In the genomic region with DNA sequence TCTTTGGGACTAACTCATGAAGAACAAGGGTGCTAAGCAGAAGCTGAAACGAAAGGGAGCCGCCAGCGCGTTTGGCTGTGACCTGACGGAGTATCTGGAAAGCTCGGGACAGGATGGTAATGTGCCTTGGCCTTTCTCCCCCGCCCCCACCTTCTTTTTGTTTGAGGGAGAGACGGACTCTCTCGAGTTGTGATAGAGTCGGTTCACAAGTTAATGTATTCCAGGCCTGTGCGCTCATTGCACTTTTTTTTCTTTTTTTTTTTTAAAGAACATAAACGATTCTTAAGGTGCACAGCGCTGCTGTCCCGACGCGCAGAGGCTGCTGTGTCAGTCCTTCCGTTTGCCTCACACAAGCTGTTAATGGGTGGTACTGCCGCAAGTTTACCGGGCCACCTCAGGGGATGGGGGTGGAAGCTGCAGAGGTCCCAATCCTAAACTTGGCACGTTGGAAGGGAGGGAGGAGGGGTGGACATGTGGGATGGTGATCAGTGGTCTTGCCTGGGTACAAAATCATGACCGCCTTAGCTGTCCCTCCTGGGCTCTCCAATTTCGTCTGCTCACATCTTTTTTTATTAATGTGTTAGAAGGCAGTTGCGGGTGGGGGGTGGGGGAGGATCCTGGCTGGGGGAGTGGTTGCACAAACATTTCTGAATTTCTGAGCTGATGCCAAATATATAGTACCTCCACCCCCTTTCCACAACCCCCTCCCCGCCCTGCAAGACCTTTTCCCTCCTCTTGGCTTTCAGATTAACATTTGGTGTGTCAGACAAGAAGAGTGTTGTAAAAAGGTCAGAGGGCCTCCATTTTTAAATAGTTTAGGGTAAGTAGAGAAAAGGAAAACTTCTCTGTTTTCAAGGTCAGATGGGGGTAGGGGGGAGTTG, we compare ENCODE assay signal across 8 cellular contexts. TPM values are rescaled to one million over a fixed set of nuclear protein-coding genes. Genes with fewer than 3 reads are reported as not detected.
DNase-seq lines count a peak whose midpoint lies in the region; ATAC-seq and TF ChIP-seq lines count a peak whose summit lies in the region.

No MANE protein-coding gene starts in this region.

- H3K9ac ChIP-seq in endodermal cell (ENCODE audit: extremely low read depth, low read length, poor library complexity, severe bottlenecking) = no peak overlapping the region

- POLR2A ChIA-PET in activated CD4-positive, alpha-beta memory T cell treated with anti-CD3 and anti-CD28 coated beads, Interleukin-2, amount 10 ng/mL, durations not matched to agents 7 days and 5 days (lab: Charles Lee) = interaction anchor here (1.1 to 5.9 kb wide), 9 partner anchors 9 to 800 kb away, joined by 3 to 60 read pairs (median 5); a partner anchor contains a TSS

- H3K4me1 Mint-ChIP-seq in activated CD4-positive, alpha-beta memory T cell treated with anti-CD3 and anti-CD28 coated beads, Interleukin-2, amount 10 ng/mL, durations not matched to agents 7 days and 5 days = peaks cover 47% of the 10 kb centered on the region
- H3K4me1 Mint-ChIP-seq in endodermal cell = peaks cover 25% of the 10 kb centered on the region

- H3K27me3 Mint-ChIP-seq in activated CD4-positive, alpha-beta memory T cell treated with anti-CD3 and anti-CD28 coated beads, Interleukin-2, amount 10 ng/mL, durations not matched to agents 7 days and 5 days = peaks cover 28% of the 10 kb centered on the region
- peaks cover 49% of the 10 kb centered on the region for H3K27me3 Mint-ChIP-seq in endodermal cell (ENCODE audit: insufficient read depth)

- CTCF ChIA-PET in activated CD4-positive, alpha-beta memory T cell treated with anti-CD3 and anti-CD28 coated beads, Interleukin-2, amount 10 ng/mL, durations not matched to agents 7 days and 5 days (lab: Charles Lee) = interaction anchor here (1.0 to 2.5 kb wide), 4 partner anchors 20 to 58 kb away, joined by 3 to 8 read pairs (median 3); a partner anchor contains a TSS

- no peaks in the 10 kb centered on the region for H3K36me3 ChIP-seq in endodermal cell (ENCODE audit: control insufficient read depth, insufficient read depth, low read length)
- H3K36me3 ChIP-seq in muscle layer of duodenum (ENCODE audit: control insufficient read depth in 1 of 2, insufficient read depth in 2 of 2, low read length in 2 of 2) = peaks cover 0 to 8% of the 10 kb centered on the region in 2 donors

- H3K9me3 ChIP-seq in endodermal cell (ENCODE audit: control insufficient read depth, low read length) (no peaks in the 10 kb centered on the region), muscle layer of duodenum (ENCODE audit: control insufficient read depth in 1 of 2, low read length in 2 of 2) (no peaks in the 10 kb centered on the region)

- peaks cover 3% of the 10 kb centered on the region for H3K36me3 Mint-ChIP-seq in activated CD4-positive, alpha-beta memory T cell treated with anti-CD3 and anti-CD28 coated beads, Interleukin-2, amount 10 ng/mL, durations not matched to agents 7 days and 5 days (ENCODE audit: low read depth)
- no peaks in the 10 kb centered on the region for H3K36me3 Mint-ChIP-seq in endodermal cell (ENCODE audit: low read depth)

- H3K4me1 ChIP-seq in endodermal cell (ENCODE audit: control insufficient read depth, insufficient read depth, low read length) (peaks cover 13% of the 10 kb centered on the region), muscle layer of duodenum (ENCODE audit: control insufficient read depth in 1 of 2, insufficient read depth in 2 of 2, low read length in 2 of 2) (peaks cover 0 to 32% of the 10 kb centered on the region in 2 donors)

- ATAC-seq in GM21737 (IDR thresholded peaks at IDR 0.05; ENCODE audit: unreplicated experiment) = peak; percentile 37

- H3K4me3 Mint-ChIP-seq in activated CD4-positive, alpha-beta memory T cell treated with anti-CD3 and anti-CD28 coated beads, Interleukin-2, amount 10 ng/mL, durations not matched to agents 7 days and 5 days = peak overlapping the region; percentile 80
- peak overlapping the region; percentile 66 for H3K4me3 Mint-ChIP-seq in endodermal cell

- H3K27me3 ChIP-seq in endodermal cell (ENCODE audit: control insufficient read depth, insufficient read depth, low read length, poor library complexity, severe bottlenecking) (peaks cover 45% of the 10 kb centered on the region), muscle layer of duodenum (ENCODE audit: low read depth, low read length) (no peaks in the 10 kb centered on the region)

- no peak overlapping the region for H3K27ac ChIP-seq in endodermal cell (ENCODE audit: low read depth, low read length)
- H3K27ac ChIP-seq in muscle layer of duodenum (ENCODE audit: low read length) = peak overlapping the region; percentile 73

- H3K27ac Mint-ChIP-seq in activated CD4-positive, alpha-beta memory T cell treated with anti-CD3 and anti-CD28 coated beads, Interleukin-2, amount 10 ng/mL, durations not matched to agents 7 days and 5 days = peak overlapping the region; percentile 76
- H3K27ac Mint-ChIP-seq in endodermal cell = no peak overlapping the region

- TF ChIP-seq CTCF in endodermal cell (conservative IDR thresholded peaks at IDR 0.05) = no peak

- DNase-seq in GDM1 (lab: John Stamatoyannopoulos, UW) = peak; percentile 18
- DNase-seq in Kasumi-1 (lab: John Stamatoyannopoulos, UW) = peak; percentile 23 to 30
- peak; percentile 50 for DNase-seq in activated CD4-positive, alpha-beta memory T cell treated with anti-CD3 and anti-CD28 coated beads, Interleukin-2, amount 10 ng/mL, durations not matched to agents 7 days and 5 days
- peak; percentile 79 for DNase-seq in endodermal cell
- peak; percentile 38 to 82 (median 63) for DNase-seq in stimulated activated naive CD4-positive, alpha-beta T cell (lab: John Stamatoyannopoulos, UW)
- no peak for DNase-seq in mesenteric fat pad (ENCODE audit: low spot score)

- H3K4me3 ChIP-seq in endodermal cell (ENCODE audit: low read length) (peak overlapping the region; percentile 85), muscle layer of duodenum (ENCODE audit: low read depth in 1 of 2, low read length in 2 of 2) (peak overlapping the region; percentile 79 to 85)

- H3K9me3 Mint-ChIP-seq in activated CD4-positive, alpha-beta memory T cell treated with anti-CD3 and anti-CD28 coated beads, Interleukin-2, amount 10 ng/mL, durations not matched to agents 7 days and 5 days = no peaks in the 10 kb centered on the region
- H3K9me3 Mint-ChIP-seq in endodermal cell = no peaks in the 10 kb centered on the region

- 0 to 5% methylated on average over 6 to 22 of the region's 24 CpGs for WGBS in endodermal cell (ENCODE audit: insufficient coverage in 1 of 2, insufficient read length in 1 of 2), 2 experiments

RNA-seq across cellular contexts. Expression of a gene that starts 0.9 kb away (rescaled TPM):
- total RNA-seq in activated CD4-positive, alpha-beta memory T cell treated with anti-CD3 and anti-CD28 coated beads, Interleukin-2, amount 10 ng/mL, durations not matched to agents 7 days and 5 days = 1 to 10 TPM; 3.7 to 4.5 TPM
- total RNA-seq in endodermal cell (1 to 10 TPM; 2.2 to 2.3 TPM), mesenteric fat pad (63.4 TPM)
- polyA plus RNA-seq in endodermal cell (2013, experiment 1 of 2) = 1.5 TPM
- polyA plus RNA-seq in endodermal cell (2013, experiment 2 of 2) = 3.0 TPM

RNA-seq across cellular contexts. Expression of a gene that starts 54.5 kb away (rescaled TPM):
- 10 to 100 TPM; 10.9 to 11.6 TPM for total RNA-seq in activated CD4-positive, alpha-beta memory T cell treated with anti-CD3 and anti-CD28 coated beads, Interleukin-2, amount 10 ng/mL, durations not matched to agents 7 days and 5 days
- total RNA-seq in endodermal cell = 100 to 1,000 TPM; 141 to 145 TPM
- 41.8 TPM for polyA plus RNA-seq in endodermal cell (2013, experiment 1 of 2)
- polyA plus RNA-seq in endodermal cell (2013, experiment 2 of 2) = 44.8 TPM
- total RNA-seq in mesenteric fat pad = 15.0 TPM

Comparison
In these comparisons a context has a peak if more than half of its experiments do, and no peak if none do; other contexts are left out.
1. RNA of a gene that starts 0.9 kb away (total RNA-seq): 63.4 TPM in mesenteric fat pad (single experiment); 3.7 to 4.5 TPM in activated CD4-positive, alpha-beta memory T cell treated with anti-CD3 and anti-CD28 coated beads, Interleukin-2, amount 10 ng/mL, durations not matched to agents 7 days and 5 days and 2.2 to 2.3 TPM in endodermal cell; every median in the first group is over 10 times any median in the second.